ENCODE assay signal across 8 cellular contexts in genomic region chr1:117061986-117062415, GRCh38. TPM values are rescaled to one million over a fixed set of nuclear protein-coding genes. Genes with fewer than 3 reads are reported as not detected.
DNase-seq lines count a peak whose midpoint lies in the region; ATAC-seq and TF ChIP-seq lines count a peak whose summit lies in the region.

No MANE protein-coding gene starts in this region.

- TF ChIP-seq CTCF in activated CD8-positive, alpha-beta T cell treated with anti-CD3 and anti-CD28 coated beads for 36 hours (IDR thresholded peaks at IDR 0.05), result no peak
- no peak for TF ChIP-seq CTCF in nephron (IDR thresholded peaks at IDR 0.05; ENCODE audit: unreplicated experiment in 3 of 3)

- H3K27me3 Mint-ChIP-seq in activated CD8-positive, alpha-beta T cell treated with anti-CD3 and anti-CD28 coated beads for 36 hours, result no peaks in the 10 kb centered on the region
- no peaks in the 10 kb centered on the region for H3K27me3 Mint-ChIP-seq in nephron (ENCODE audit: low read depth)

- no peaks in the 10 kb centered on the region for H3K9me3 Mint-ChIP-seq in activated CD8-positive, alpha-beta T cell treated with anti-CD3 and anti-CD28 coated beads for 36 hours
- no peaks in the 10 kb centered on the region for H3K9me3 Mint-ChIP-seq in nephron

- no peak overlapping the region for H3K4me3 Mint-ChIP-seq in activated CD8-positive, alpha-beta T cell treated with anti-CD3 and anti-CD28 coated beads for 36 hours
- peak overlapping the region in 2 of 3 experiments; percentile 26 to 57 for H3K4me3 Mint-ChIP-seq in nephron

- CTCF ChIA-PET in activated CD8-positive, alpha-beta T cell treated with anti-CD3 and anti-CD28 coated beads for 36 hours (lab: Charles Lee), result interaction anchor here (1.0 to 2.5 kb wide), 4 partner anchors 13 to 337 kb away, joined by 3 to 10 read pairs (median 3); no protein-coding TSS in a partner anchor

- POLR2A ChIA-PET in activated CD8-positive, alpha-beta T cell treated with anti-CD3 and anti-CD28 coated beads for 36 hours (lab: Charles Lee), result interaction anchor here (0.9 to 7.3 kb wide), 4 partner anchors 21 to 307 kb away, joined by 3 to 108 read pairs (median 18); partner anchors contain the start of gene CD2

- H3K4me1 Mint-ChIP-seq in activated CD8-positive, alpha-beta T cell treated with anti-CD3 and anti-CD28 coated beads for 36 hours (ENCODE audit: low read depth), result peaks cover 46% of the 10 kb centered on the region
- peaks cover 18% of the 10 kb centered on the region for H3K4me1 Mint-ChIP-seq in nephron

- intact Hi-C loops in activated CD8-positive, alpha-beta T cell treated with anti-CD3 and anti-CD28 coated beads for 36 hours (cut with micrococcal nuclease), result loop anchor here (2.0 to 5.0 kb wide), 4 partner anchors 65 to 491 kb away; partner anchors contain the start of gene CD58
- intact Hi-C loops in cardiac septum (cut with DNase I), result loop anchor here (10.0 kb wide), 1 partner anchor 693 kb away; no protein-coding TSS in a partner anchor

- DNase-seq in SIG-M5 treated with dmso at 0.1 percent for 504 hours (lab: John Stamatoyannopoulos, UW; ENCODE audit: unreplicated experiment) (peak; percentile 39), SIG-M5 (lab: John Stamatoyannopoulos, UW) (no peak), NCI-H510A (lab: John Stamatoyannopoulos, UW) (no peak), cardiac septum (ENCODE audit: low spot score) (no peak)
- peak; percentile 55 for DNase-seq in activated CD8-positive, alpha-beta T cell treated with anti-CD3 and anti-CD28 coated beads for 36 hours

- ATAC-seq in HG02973 (IDR thresholded peaks at IDR 0.05; ENCODE audit: unreplicated experiment) (peak; percentile 23), GM21528 (IDR thresholded peaks at IDR 0.05; ENCODE audit: low FRiP score, unreplicated experiment) (no peak)
- peak; percentile 5 for ATAC-seq in activated CD8-positive, alpha-beta T cell treated with anti-CD3 and anti-CD28 coated beads for 36 hours

- H3K27ac Mint-ChIP-seq in activated CD8-positive, alpha-beta T cell treated with anti-CD3 and anti-CD28 coated beads for 36 hours, result peak overlapping the region; percentile 55
- H3K27ac Mint-ChIP-seq in nephron, result no peak overlapping the region

- peaks cover 55% of the 10 kb centered on the region for H3K36me3 Mint-ChIP-seq in activated CD8-positive, alpha-beta T cell treated with anti-CD3 and anti-CD28 coated beads for 36 hours (ENCODE audit: low read depth)
- peaks cover 4% of the 10 kb centered on the region for H3K36me3 Mint-ChIP-seq in nephron (ENCODE audit: low read depth)

RNA-seq across cellular contexts. Expression of gene TTF2, which starts 1.9 kb away (rescaled TPM):
- 100 to 1,000 TPM; 126 to 127 TPM for total RNA-seq in activated CD8-positive, alpha-beta T cell treated with anti-CD3 and anti-CD28 coated beads for 36 hours
- 9.4 TPM for total RNA-seq in cardiac septum

RNA-seq across cellular contexts. Expression of gene TRIM45, which starts 59.5 kb away (rescaled TPM):
- under 1 TPM; 0.27 TPM for total RNA-seq in activated CD8-positive, alpha-beta T cell treated with anti-CD3 and anti-CD28 coated beads for 36 hours
- 8.9 TPM for total RNA-seq in cardiac septum

Comparison
In these comparisons a context has a peak if more than half of its experiments do, and no peak if none do; other contexts are left out.
1. DNase-seq: peak in SIG-M5 treated with dmso at 0.1 percent for 504 hours (single experiment) and activated CD8-positive, alpha-beta T cell treated with anti-CD3 and anti-CD28 coated beads for 36 hours (single experiment); none in SIG-M5 (single experiment), NCI-H510A (single experiment) and cardiac septum (single experiment).
2. RNA of gene TTF2, which starts 1.9 kb away (total RNA-seq): 126 to 127 TPM in activated CD8-positive, alpha-beta T cell treated with anti-CD3 and anti-CD28 coated beads for 36 hours; 9.4 TPM in cardiac septum (single experiment); every median in the first group is over 10 times any median in the second.